Comparison of ENCODE assay signal across 14 cellular contexts in genomic region chr1:168053681-168054080, GRCh38.
"Had no signal": no experiment of that assay in that cellular context is flagged by ENCODE, and none has a peak within 500 bp of the region (broad histone marks: within the 10 kb centered on the region; RNA-seq: fewer than 3 reads in every experiment).

No MANE protein-coding gene starts in this region.

- H3K27ac Mint-ChIP-seq: activated CD4-positive, alpha-beta T cell treated with anti-CD3 and anti-CD28 coated beads, Interleukin-2, amount 10 ng/mL, durations not matched to agents 24 days and 14 days; activated CD8-positive, alpha-beta T cell treated with anti-CD3 and anti-CD28 coated beads, Interleukin-2, amount 10 ng/mL, durations not matched to agents 7 days and 5 days; activated naive CD4-positive, alpha-beta T cell treated with anti-CD3 and anti-CD28 coated beads for 36 hours; activated T-cell treated with anti-CD3 and anti-CD28 coated beads, Interleukin-2, amount 50 U/mL, for 24 hours; stimulated activated naive B cell treated with anti-CD40 and anti-IgM and Interleukin-4, amounts not matched to agents 10 μg/mL and 1 μg/mL and 100 μg/mL, for 72 hours had no signal

- H3K27me3 Mint-ChIP-seq: activated CD4-positive, alpha-beta T cell treated with anti-CD3 and anti-CD28 coated beads, Interleukin-2, amount 10 ng/mL, durations not matched to agents 24 days and 14 days; activated T-cell treated with anti-CD3 and anti-CD28 coated beads, Interleukin-2, amount 50 U/mL, for 24 hours; naive B cell; stimulated activated naive B cell treated with anti-CD40 and anti-IgM and Interleukin-4, amounts not matched to agents 10 μg/mL and 1 μg/mL and 100 μg/mL, for 72 hours had no signal

- H3K4me1 ChIP-seq: esophagus squamous epithelium had no signal

- H3K4me1 Mint-ChIP-seq: activated CD4-positive, alpha-beta T cell treated with anti-CD3 and anti-CD28 coated beads, Interleukin-2, amount 10 ng/mL, durations not matched to agents 24 days and 14 days; neural crest cell; stimulated activated naive B cell treated with anti-CD40 and anti-IgM and Interleukin-4, amounts not matched to agents 10 μg/mL and 1 μg/mL and 100 μg/mL, for 72 hours had no signal

- H3K4me3 Mint-ChIP-seq: activated CD4-positive, alpha-beta T cell treated with anti-CD3 and anti-CD28 coated beads, Interleukin-2, amount 10 ng/mL, durations not matched to agents 24 days and 14 days; activated CD8-positive, alpha-beta T cell treated with anti-CD3 and anti-CD28 coated beads, Interleukin-2, amount 10 ng/mL, durations not matched to agents 7 days and 5 days; activated naive CD4-positive, alpha-beta T cell treated with anti-CD3 and anti-CD28 coated beads for 36 hours; activated T-cell treated with anti-CD3 and anti-CD28 coated beads, Interleukin-2, amount 50 U/mL, for 24 hours; naive B cell; neural crest cell; stimulated activated naive B cell treated with anti-CD40 and anti-IgM and Interleukin-4, amounts not matched to agents 10 μg/mL and 1 μg/mL and 100 μg/mL, for 72 hours had no signal

- H3K4me2 ChIP-seq: hepatocyte had no signal

- H3K9me3 ChIP-seq: esophagus squamous epithelium, thoracic aorta, upper lobe of left lung had no signal

- H3K79me2 ChIP-seq: hepatocyte had no signal

- DNase-seq: activated CD4-positive, alpha-beta T cell treated with anti-CD3 and anti-CD28 coated beads, Interleukin-2, amount 10 ng/mL, durations not matched to agents 24 days and 14 days; activated CD8-positive, alpha-beta T cell treated with anti-CD3 and anti-CD28 coated beads, Interleukin-2, amount 10 ng/mL, durations not matched to agents 7 days and 5 days; activated naive CD4-positive, alpha-beta T cell treated with anti-CD3 and anti-CD28 coated beads for 36 hours; activated T-cell treated with anti-CD3 and anti-CD28 coated beads, Interleukin-2, amount 50 U/mL, for 24 hours; brain microvascular endothelial cell; effector CD8-positive, alpha-beta T cell; esophagus squamous epithelium; mammary epithelial cell; naive B cell; stimulated activated naive B cell treated with anti-CD40 and anti-IgM and Interleukin-4, amounts not matched to agents 10 μg/mL and 1 μg/mL and 100 μg/mL, for 72 hours; upper lobe of left lung had no signal

- H3K27me3 ChIP-seq: brain microvascular endothelial cell, esophagus squamous epithelium, hepatocyte, upper lobe of left lung had no signal

- H3K9me3 Mint-ChIP-seq: activated CD4-positive, alpha-beta T cell treated with anti-CD3 and anti-CD28 coated beads, Interleukin-2, amount 10 ng/mL, durations not matched to agents 24 days and 14 days; naive B cell; neural crest cell had no signal

- ATAC-seq: activated CD8-positive, alpha-beta T cell treated with anti-CD3 and anti-CD28 coated beads, Interleukin-2, amount 10 ng/mL, durations not matched to agents 7 days and 5 days; stimulated activated naive B cell treated with anti-CD40 and anti-IgM and Interleukin-4, amounts not matched to agents 10 μg/mL and 1 μg/mL and 100 μg/mL, for 72 hours had no signal

- H3K27ac ChIP-seq: brain microvascular endothelial cell, esophagus squamous epithelium, hepatocyte, thoracic aorta, upper lobe of left lung had no signal

- H2AFZ ChIP-seq: hepatocyte had no signal

- H3K4me3 ChIP-seq: esophagus squamous epithelium, hepatocyte, thoracic aorta, upper lobe of left lung had no signal
